ENCODE assay signal across 25 cellular contexts in the genomic region with DNA sequence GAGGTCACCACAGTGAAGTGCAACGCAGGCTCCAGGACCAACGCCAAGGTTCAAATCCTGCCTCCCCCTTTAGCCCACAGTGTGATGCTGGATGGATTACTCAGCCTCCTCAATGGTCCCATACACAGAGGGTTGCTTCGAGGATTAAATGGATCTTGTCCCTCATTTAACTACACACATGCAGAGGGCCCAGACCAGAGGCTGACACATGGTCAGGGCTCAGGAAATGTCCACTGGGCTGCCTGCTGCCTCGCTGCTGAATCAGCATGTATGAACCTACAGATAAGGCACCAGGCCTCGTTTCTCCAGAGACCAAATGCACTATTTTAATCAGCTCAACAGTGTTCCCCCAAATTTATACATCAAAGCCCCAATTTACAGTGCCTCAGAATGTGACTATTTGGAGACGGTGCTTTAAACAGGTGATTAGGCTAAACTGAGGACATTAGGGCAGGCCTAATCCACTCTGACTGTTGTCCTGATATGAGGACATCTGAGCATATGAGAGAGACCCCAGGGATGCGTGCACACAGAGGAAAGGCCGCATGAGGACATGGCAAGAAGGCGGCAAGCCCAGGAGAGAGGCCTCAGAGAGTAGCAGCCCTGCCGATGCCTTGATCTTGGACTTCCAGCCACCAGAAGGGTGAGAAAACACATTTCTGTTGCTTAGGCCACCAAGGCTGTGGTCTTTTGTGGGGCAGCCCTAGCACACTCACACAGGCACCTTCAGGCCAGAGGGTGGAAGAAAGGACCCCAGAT.
DNase-seq lines count a peak whose midpoint lies in the region; ATAC-seq and TF ChIP-seq lines count a peak whose summit lies in the region.
"Had no signal": no experiment of that assay in that cellular context is flagged by ENCODE, and none has a peak within 500 bp of the region (broad histone marks: within the 10 kb centered on the region; RNA-seq: fewer than 3 reads in every experiment).

No MANE protein-coding gene starts in this region.

- no peak overlapping the region for H2BK15ac ChIP-seq in IMR-90 (ENCODE audit: low read depth, low read length)

- H3K4ac ChIP-seq in IMR-90 (ENCODE audit: low read depth, low read length), result no peak overlapping the region

- TF ChIP-seq CTCF in IMR-90 (conservative IDR thresholded peaks at IDR 0.05; ENCODE audit: low read depth, low read length), result no peak

- no peak for TF ChIP-seq RAD21 in IMR-90 (IDR thresholded peaks at IDR 0.05; ENCODE audit: low read length)

- H4K5ac ChIP-seq in IMR-90 (ENCODE audit: low read depth, low read length), result no peak overlapping the region

- H3K56ac ChIP-seq in IMR-90 (ENCODE audit: extremely low read depth, insufficient read depth, low read length), result no peak overlapping the region

- H3K9me1 ChIP-seq in IMR-90 (ENCODE audit: insufficient read depth, low read length), result peaks cover 10% of the 10 kb centered on the region; the same call in 1 of the 2 replicates

- CTCF ChIA-PET in IMR-90 (lab: Yijun Ruan, JAX), result no interaction called here

- no peak overlapping the region for H2AFZ ChIP-seq in GM23248
- H2AFZ ChIP-seq in IMR-90 (replicated peaks; ENCODE audit: low read length, poor library complexity), result peak overlapping the region; percentile 23

- no peak overlapping the region for H2BK20ac ChIP-seq in IMR-90 (ENCODE audit: low read depth, low read length)

- ATAC-seq in IMR-90 (ENCODE audit: low read depth) (peak; percentile 21), left lobe of liver (no peak)
- ATAC-seq: body of pancreas, left colon had no signal

- no peaks in the 10 kb centered on the region for H3K9me2 ChIP-seq in GM23248 (ENCODE audit: insufficient read depth)

- DNase-seq in GM23248 (peak; percentile 53), IMR-90 (peak; percentile 44), left lobe of liver (ENCODE audit: low spot score) (peak; percentile 29), posterior vena cava (ENCODE audit: low spot score) (peak; percentile 53), ecto neural progenitor cell (ENCODE audit: low spot score) (no peak), HT-29 (ENCODE audit: low spot score) (no peak), NCI-H2227 treated with DMSO at 0.1 percent for 48 hours (lab: John Stamatoyannopoulos, UW) (no peak)
- DNase-seq: activated naive CD4-positive, alpha-beta T cell treated with anti-CD3 and anti-CD28 coated beads for 36 hours; body of pancreas; DMS153; H7; hypothalamus; left colon; mesendoderm; NCI-H1436 treated with DMSO at 0.1 percent for 48 hours; NCI-H446; NCI-H774; SJCRH30; stimulated activated CD4-positive, alpha-beta T cell treated with anti-CD3 and anti-CD28 coated beads, Interleukin-15, amount 100 ng/mL, for 24 hours; stimulated activated CD4-positive, alpha-beta T cell treated with anti-CD3 and anti-CD28 coated beads, Interleukin-4, amount 100 ng/mL, for 4 hours; T-helper 9 cell; WERI-Rb-1 had no signal

- no peak overlapping the region for H2BK120ac ChIP-seq in IMR-90 (ENCODE audit: low read depth, low read length)

- H4K91ac ChIP-seq in IMR-90 (ENCODE audit: insufficient read depth, low read depth, low read length), result no peak overlapping the region

- H3K14ac ChIP-seq in IMR-90 (replicated peaks; ENCODE audit: low read depth, low read length), result no peak overlapping the region

- H3K27me3 ChIP-seq in GM23248 (replicated peaks; ENCODE audit: insufficient read depth) (no peaks in the 10 kb centered on the region), IMR-90 (ENCODE audit: control insufficient read depth, insufficient read depth, low read length) (no peaks in the 10 kb centered on the region)
- H3K27me3 ChIP-seq: BLaER1 treated with 17β-estradiol and CSF1 and Interleukin-3, amounts not matched to agents 10 nM and 100 nM; body of pancreas; dorsolateral prefrontal cortex; SJCRH30 had no signal

- POLR2A ChIA-PET in IMR-90 (lab: Charles Lee; ENCODE audit: unreplicated experiment), result no interaction called here

- H3K9me3 ChIP-seq in GM23248 (ENCODE audit: low read depth) (no peaks in the 10 kb centered on the region), IMR-90 (ENCODE audit: control insufficient read depth, insufficient read depth, low read length) (no peaks in the 10 kb centered on the region)
- H3K9me3 ChIP-seq: BLaER1 treated with 17β-estradiol and CSF1 and Interleukin-3, amounts not matched to agents 10 nM and 100 nM; body of pancreas; neutrophil; SJCRH30 had no signal

- no peak overlapping the region for H3K9ac ChIP-seq in GM23248
- no peak overlapping the region for H3K9ac ChIP-seq in IMR-90 (ENCODE audit: low read depth, low read length)
- H3K9ac ChIP-seq: BLaER1 treated with 17β-estradiol and CSF1 and Interleukin-3, amounts not matched to agents 10 nM and 100 nM had no signal

- H3K4me1 ChIP-seq in GM23248 (ENCODE audit: insufficient read depth) (peaks cover 18% of the 10 kb centered on the region), IMR-90 (ENCODE audit: control insufficient read depth, insufficient read depth, low read length) (no peaks in the 10 kb centered on the region)
- H3K4me1 ChIP-seq: body of pancreas had no signal

- no peak overlapping the region for H3K23ac ChIP-seq in IMR-90 (ENCODE audit: low read depth, low read length)

- peak overlapping the region; percentile 12 for H3K27ac ChIP-seq in GM23248
- no peak overlapping the region for H3K27ac ChIP-seq in IMR-90 (ENCODE audit: insufficient read depth, low read length)
- H3K27ac ChIP-seq: BLaER1 treated with 17β-estradiol and CSF1 and Interleukin-3, amounts not matched to agents 10 nM and 100 nM; body of pancreas; dorsolateral prefrontal cortex; neutrophil; SJCRH30; WERI-Rb-1 had no signal

- no TSS peak for BruUV-seq in IMR-90 (replicated peaks; lab: Mats Ljungman, UMichigan)

- H3K36me3 ChIP-seq in GM23248 (ENCODE audit: low read depth), result no peaks in the 10 kb centered on the region
- no peaks in the 10 kb centered on the region for H3K36me3 ChIP-seq in IMR-90 (ENCODE audit: control insufficient read depth, insufficient read depth, low read length)
- H3K36me3 ChIP-seq: neutrophil, SJCRH30, WERI-Rb-1 had no signal

- in situ Hi-C loops in GM23248 (cut with MboI), result no loop called here
- in situ Hi-C loops in IMR-90 (cut with MboI; ENCODE audit: low sequenced_read_pairs), result no loop called here

- no peak overlapping the region for H3K18ac ChIP-seq in IMR-90 (ENCODE audit: low read depth, low read length)

- no peak overlapping the region for H2AK5ac ChIP-seq in IMR-90 (ENCODE audit: low read depth, low read length)

- H3K4me3 ChIP-seq in GM23248 (no peak overlapping the region), IMR-90 (ENCODE audit: insufficient read depth, low read depth, low read length) (no peak overlapping the region)
- H3K4me3 ChIP-seq: BLaER1 treated with 17β-estradiol and CSF1 and Interleukin-3, amounts not matched to agents 10 nM and 100 nM; body of pancreas; dorsolateral prefrontal cortex; SJCRH30 had no signal

- TF ChIP-seq POLR2A in IMR-90 (IDR thresholded peaks at IDR 0.05; ENCODE audit: low read depth, low read length), result no peak

- no peaks in the 10 kb centered on the region for H3K79me1 ChIP-seq in IMR-90 (ENCODE audit: low read depth in 1 of 2, low read length in 2 of 2)

- dilution Hi-C loops in IMR-90 (cut with HindIII; ENCODE audit: low sequenced_read_pairs, unreplicated experiment), result no loop called here

- no peaks in the 10 kb centered on the region for H3K79me2 ChIP-seq in GM23248 (ENCODE audit: insufficient read depth)

- 69 to 79% methylated on average over 10 of the region's 10 CpGs for WGBS in GM23248 (ENCODE audit: low coverage in 1 of 2, low lambda C conversion rate in 2 of 2, missing lambda C conversion rate in 2 of 2), 2 experiments
- WGBS in IMR-90 (ENCODE audit: extremely low coverage in 2 of 2, insufficient read length in 1 of 2), 2 experiments, result 80% methylated on average over 1 of the region's 10 CpGs; no CpG with 5 or more reads in 1 of the 2 experiments

- H3F3A ChIP-seq in GM23248 (ENCODE audit: insufficient read depth), result no peaks in the 10 kb centered on the region; the same call in 1 of the 2 replicates

- intact Hi-C loops in IMR-90 (cut with micrococcal nuclease) (no loop called here), posterior vena cava (cut with DNase I) (no loop called here)

- H4K20me1 ChIP-seq in GM23248 (ENCODE audit: insufficient read depth) (no peaks in the 10 kb centered on the region), IMR-90 (ENCODE audit: insufficient read depth, low read length) (no peaks in the 10 kb centered on the region)

- H3K4me2 ChIP-seq in GM23248 (ENCODE audit: unreplicated experiment) (no peak overlapping the region), IMR-90 (ENCODE audit: low read depth, low read length) (no peak overlapping the region)
- H3K4me2 ChIP-seq: BLaER1 treated with 17β-estradiol and CSF1 and Interleukin-3, amounts not matched to agents 10 nM and 100 nM had no signal

- H4K8ac ChIP-seq in IMR-90 (ENCODE audit: low read depth in 2 of 2, low read length in 2 of 2), result no peak overlapping the region

- H2BK5ac ChIP-seq in IMR-90 (ENCODE audit: low read depth, low read length, poor library complexity, severe bottlenecking), result no peak overlapping the region

- no peak overlapping the region for H2AK9ac ChIP-seq in IMR-90 (replicated peaks; ENCODE audit: low read depth, low read length, poor library complexity)

TF ChIP-seq in IMR-90, 13 proteins besides CTCF, POLR2A, EP300 and RAD21:
- TF ChIP-seq MXI1 (IDR thresholded peaks at IDR 0.05; ENCODE audit: borderline replicate concordance, low read depth, low read length) (no peak), CEBPB (IDR thresholded peaks at IDR 0.05; ENCODE audit: low read depth, low read length) (no peak), RCOR1 (IDR thresholded peaks at IDR 0.05; ENCODE audit: insufficient replicate concordance, low read length) (no peak), MAZ (IDR thresholded peaks at IDR 0.05; ENCODE audit: borderline replicate concordance, low read depth, low read length) (no peak), FOS (IDR thresholded peaks at IDR 0.05; ENCODE audit: low read depth, low read length) (no peak), MAFK (IDR thresholded peaks at IDR 0.05; ENCODE audit: low read depth, low read length) (peak; percentile 43; the same call in 1 of the 2 replicates)
TF ChIP-seq in IMR-90: peak in this region for 1.

Comparison
In these comparisons a context has a peak if more than half of its experiments do, and no peak if none do; other contexts are left out.
1. DNase-seq: peak in GM23248 (single experiment), IMR-90 (single experiment), left lobe of liver (single experiment) and posterior vena cava (single experiment); none in ecto neural progenitor cell (single experiment), HT-29 (single experiment) and NCI-H2227 treated with DMSO at 0.1 percent for 48 hours (single experiment).